ENCODE assay signal across 7 cellular contexts in the genomic region with DNA sequence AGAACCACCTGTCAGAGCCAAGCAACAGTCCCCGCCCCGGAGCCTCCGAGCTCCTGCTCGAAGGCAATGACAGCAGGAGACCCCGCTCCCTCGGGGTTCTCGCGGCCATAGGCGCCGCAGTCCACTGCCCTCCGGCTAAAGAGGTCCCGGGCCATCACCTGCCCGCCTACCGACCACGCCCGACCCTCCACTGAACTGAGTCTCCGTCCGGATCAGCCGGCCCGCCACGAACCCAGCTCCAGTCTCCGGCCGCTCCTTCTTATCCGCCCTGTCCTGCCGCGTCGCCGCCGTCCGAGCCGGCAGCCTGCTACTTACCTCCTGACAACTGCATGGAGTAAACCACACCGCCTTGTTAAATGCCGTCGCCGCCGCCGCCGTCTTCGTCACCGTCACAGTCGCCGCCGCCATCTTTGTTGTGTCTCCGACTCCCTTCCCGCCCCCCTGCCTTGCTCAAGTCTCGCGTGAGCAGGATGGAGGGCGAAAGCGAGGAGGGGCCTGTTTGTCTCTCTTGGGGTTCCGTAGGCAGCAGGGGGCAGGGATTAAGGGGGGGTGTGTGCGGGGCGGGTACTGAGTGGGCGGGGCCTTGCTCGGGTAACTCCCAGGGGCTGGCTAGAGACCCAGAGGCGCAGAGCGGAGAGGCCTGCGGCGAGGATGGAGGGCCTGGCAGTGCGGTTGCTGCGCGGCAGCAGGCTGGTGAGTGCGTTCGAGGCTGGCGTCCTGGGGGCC. TPM values are rescaled to one million over a fixed set of nuclear protein-coding genes. Genes with fewer than 3 reads are reported as not detected.
A peak's percentile ranks its signal among the peaks of the same experiment; 100 is the strongest.
DNase-seq lines count a peak whose midpoint lies in the region; ATAC-seq and TF ChIP-seq lines count a peak whose summit lies in the region.

A gene (plus strand): TSS at position 628 of the 726 bp plus-strand sequence. CDS start 24 bp downstream, at position 652.
A gene with protein sequence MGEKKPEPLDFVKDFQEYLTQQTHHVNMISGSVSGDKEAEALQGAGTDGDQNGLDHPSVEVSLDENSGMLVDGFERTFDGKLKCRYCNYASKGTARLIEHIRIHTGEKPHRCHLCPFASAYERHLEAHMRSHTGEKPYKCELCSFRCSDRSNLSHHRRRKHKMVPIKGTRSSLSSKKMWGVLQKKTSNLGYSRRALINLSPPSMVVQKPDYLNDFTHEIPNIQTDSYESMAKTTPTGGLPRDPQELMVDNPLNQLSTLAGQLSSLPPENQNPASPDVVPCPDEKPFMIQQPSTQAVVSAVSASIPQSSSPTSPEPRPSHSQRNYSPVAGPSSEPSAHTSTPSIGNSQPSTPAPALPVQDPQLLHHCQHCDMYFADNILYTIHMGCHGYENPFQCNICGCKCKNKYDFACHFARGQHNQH (minus strand): TSS at position 417 of the 726 bp plus-strand sequence. CDS start 10,170 bp downstream, outside the sequence.

- H2AFZ ChIP-seq in hepatocyte, result peak within 1 kb of the TSS; percentile 82

- WGBS in hepatocyte (ENCODE audit: low lambda C conversion rate, missing lambda C conversion rate), result under 1% methylated on average over 49 of the region's 64 CpGs

- TF ChIP-seq CTCF in astrocyte of the cerebellum (IDR thresholded peaks at IDR 0.05; ENCODE audit: low read depth, low read length, missing control alignments), result no peak
- no peak for TF ChIP-seq CTCF in hepatocyte (IDR thresholded peaks at IDR 0.05; ENCODE audit: poor library complexity)

- no peaks in the 10 kb centered on the region for H3K9me3 ChIP-seq in hepatocyte (ENCODE audit: low read depth)

- peak; percentile 87 for ATAC-seq in GM18511 (IDR thresholded peaks at IDR 0.05; ENCODE audit: unreplicated experiment)
- peak; percentile 84 for ATAC-seq in HG03025 (IDR thresholded peaks at IDR 0.05; ENCODE audit: low FRiP score, unreplicated experiment)

- peak; percentile 43 for DNase-seq in NCI-H2029 treated with DMSO at 0.1 percent for 48 hours (lab: John Stamatoyannopoulos, UW)
- peak; percentile 96 for DNase-seq in T-helper 22 cell (ENCODE audit: low read depth)
- DNase-seq in astrocyte of the cerebellum (ENCODE audit: low read depth), result peak; percentile 94
- DNase-seq in hepatocyte (ENCODE audit: low spot score), result peak; percentile 99
- peak; percentile 93 for DNase-seq in retina

- in situ Hi-C loops in astrocyte of the cerebellum (cut with HindIII; ENCODE audit: low sequenced_read_pairs), result no loop called here

- no peaks in the 10 kb centered on the region for H3K27me3 ChIP-seq in hepatocyte

- H3K79me2 ChIP-seq in hepatocyte, result peaks cover 72% of the 10 kb centered on the region

- H4K20me1 ChIP-seq in hepatocyte (ENCODE audit: insufficient read depth, poor library complexity, severe bottlenecking), result peaks cover 29% of the 10 kb centered on the region

- H3K36me3 ChIP-seq in hepatocyte (replicated peaks; ENCODE audit: insufficient read depth, low read depth), result no peaks in the 10 kb centered on the region

- H3K4me3 ChIP-seq in astrocyte of the cerebellum (ENCODE audit: low read depth, low read length) (peak within 1 kb of the TSS; percentile 80), hepatocyte (peak within 1 kb of the TSS; percentile 67)

- no peaks in the 10 kb centered on the region for H3K9me2 ChIP-seq in hepatocyte (replicated peaks; ENCODE audit: insufficient read depth)

- H3K27ac ChIP-seq in hepatocyte, result peak within 1 kb of the TSS; percentile 89

- peak within 1 kb of the TSS; percentile 90 for H3K4me2 ChIP-seq in hepatocyte

- peaks cover 18% of the 10 kb centered on the region for H3K4me1 ChIP-seq in hepatocyte (ENCODE audit: insufficient read depth)

RNA-seq across cellular contexts. Expression of the first gene that starts in this region (rescaled TPM):
- total RNA-seq in hepatocyte, result 50.6 and 51.3 TPM in 2 replicates
- 25.3 and 40.6 TPM in 2 replicates for polyA plus RNA-seq in hepatocyte

RNA-seq across cellular contexts. Expression of the second gene that starts in this region (rescaled TPM):
- total RNA-seq in hepatocyte, result 5.5 and 7.2 TPM in 2 replicates
- 5.9 and 8.5 TPM in 2 replicates for polyA plus RNA-seq in hepatocyte

Comparison
In these comparisons a context has a peak if more than half of its experiments do, and no peak if none do; other contexts are left out.
1. Peak in every context shown above with its lines: DNase-seq, ATAC-seq, H3K4me3 ChIP-seq and H3K27ac ChIP-seq.
2. DNase-seq: peak in every context shown above with its lines; median percentile 99 in hepatocyte; 96 in T-helper 22 cell; 94 in astrocyte of the cerebellum; 93 in retina; 43 in NCI-H2029 treated with DMSO at 0.1 percent for 48 hours.